ENCODE assay signal across 11 cellular contexts in genomic region chr9:134403292-134403681, GRCh38.
DNase-seq lines count a peak whose midpoint lies in the region; ATAC-seq and TF ChIP-seq lines count a peak whose summit lies in the region.
"Had no signal": no experiment of that assay in that cellular context is flagged by ENCODE, and none has a peak within 500 bp of the region (broad histone marks: within the 10 kb centered on the region; RNA-seq: fewer than 3 reads in every experiment).

No MANE protein-coding gene starts in this region.

- POLR2A ChIA-PET in naive thymus-derived CD8-positive, alpha-beta T cell (lab: Charles Lee), result no interaction called here

- no peak overlapping the region for H3K4me3 Mint-ChIP-seq in activated naive CD4-positive, alpha-beta T cell treated with anti-CD3 and anti-CD28 coated beads, Interleukin-2, amount 10 ng/mL, durations not matched to agents 7 days and 5 days
- peak overlapping the region in 6 of 10 donors; percentile 43 to 78 (median 70) for H3K4me3 Mint-ChIP-seq in naive thymus-derived CD8-positive, alpha-beta T cell

- H3K27me3 Mint-ChIP-seq in activated naive CD4-positive, alpha-beta T cell treated with anti-CD3 and anti-CD28 coated beads, Interleukin-2, amount 10 ng/mL, durations not matched to agents 7 days and 5 days, result peaks cover 75% of the 10 kb centered on the region
- H3K27me3 Mint-ChIP-seq in naive thymus-derived CD8-positive, alpha-beta T cell, result no peaks in the 10 kb centered on the region
- H3K27me3 Mint-ChIP-seq: activated CD4-positive, alpha-beta memory T cell treated with anti-CD3 and anti-CD28 coated beads for 36 hours had no signal

- ATAC-seq in activated naive CD4-positive, alpha-beta T cell treated with anti-CD3 and anti-CD28 coated beads, Interleukin-2, amount 50 U/mL, for 72 hours, result no peak
- no peak for ATAC-seq in naive thymus-derived CD8-positive, alpha-beta T cell
- no peak for ATAC-seq in upper lobe of left lung (ENCODE audit: low FRiP score in 2 of 2)

- H3K27me3 ChIP-seq in dorsolateral prefrontal cortex, result no peaks in the 10 kb centered on the region
- no peaks in the 10 kb centered on the region for H3K27me3 ChIP-seq in upper lobe of left lung

- H3K9me3 ChIP-seq in upper lobe of left lung, result no peaks in the 10 kb centered on the region

- no peak for DNase-seq in activated naive CD4-positive, alpha-beta T cell treated with anti-CD3 and anti-CD28 coated beads, Interleukin-2, amount 10 ng/mL, durations not matched to agents 7 days and 5 days
- no peak for DNase-seq in activated naive CD4-positive, alpha-beta T cell treated with anti-CD3 and anti-CD28 coated beads, Interleukin-2, amount 50 U/mL, for 72 hours (ENCODE audit: low spot score in 2 of 2)
- DNase-seq in dorsolateral prefrontal cortex (peak in 1 of 10 donors; percentile 63), upper lobe of left lung (no peak), NCI-H146 (lab: John Stamatoyannopoulos, UW) (no peak), SW 1271 (lab: John Stamatoyannopoulos, UW) (no peak)
- DNase-seq in naive thymus-derived CD8-positive, alpha-beta T cell, result no peak
- DNase-seq in stimulated activated CD4-positive, alpha-beta T cell treated with anti-CD3 and anti-CD28 coated beads, Interleukin-2, amount 100 ng/mL, for 24 hours, result no peak
- DNase-seq: ACHN, NCI-H1436 had no signal

- H3K9me3 Mint-ChIP-seq in activated naive CD4-positive, alpha-beta T cell treated with anti-CD3 and anti-CD28 coated beads, Interleukin-2, amount 10 ng/mL, durations not matched to agents 7 days and 5 days, result peaks cover 8% of the 10 kb centered on the region
- H3K9me3 Mint-ChIP-seq in activated naive CD4-positive, alpha-beta T cell treated with anti-CD3 and anti-CD28 coated beads, Interleukin-2, amount 50 U/mL, for 72 hours, result peaks cover 0 to 4% of the 10 kb centered on the region in 2 donors
- peaks cover 0 to 3% (median 0%) of the 10 kb centered on the region in 9 donors for H3K9me3 Mint-ChIP-seq in naive thymus-derived CD8-positive, alpha-beta T cell

- no peak for TF ChIP-seq EP300 in upper lobe of left lung (IDR thresholded peaks at IDR 0.05)

- H3K27ac ChIP-seq in dorsolateral prefrontal cortex (peak overlapping the region in 50 of 59 donors; percentile 4 to 98 (median 86)), upper lobe of left lung (peak overlapping the region; percentile 77 to 86 (median 80))

- H3K36me3 ChIP-seq in upper lobe of left lung, result peaks cover 0 to 7% (median 3%) of the 10 kb centered on the region in 4 donors

- peaks cover 43% of the 10 kb centered on the region for H3K4me1 Mint-ChIP-seq in activated naive CD4-positive, alpha-beta T cell treated with anti-CD3 and anti-CD28 coated beads, Interleukin-2, amount 10 ng/mL, durations not matched to agents 7 days and 5 days
- peaks cover 21 to 46% (median 42%) of the 10 kb centered on the region in 4 donors for H3K4me1 Mint-ChIP-seq in naive thymus-derived CD8-positive, alpha-beta T cell

- H3K4me1 ChIP-seq in upper lobe of left lung, result peaks cover 65 to 74% (median 69%) of the 10 kb centered on the region in 4 donors

- no peak for TF ChIP-seq CTCF in dorsolateral prefrontal cortex (IDR thresholded peaks at IDR 0.05 in 54 of 56, conservative IDR thresholded peaks at IDR 0.05 in 2 of 56; ENCODE audit: low read depth in 1 of 56, partially characterized antibody in 56 of 56)
- TF ChIP-seq CTCF in upper lobe of left lung (IDR thresholded peaks at IDR 0.05), result no peak

- CTCF ChIA-PET in activated naive CD4-positive, alpha-beta T cell treated with anti-CD3 and anti-CD28 coated beads, Interleukin-2, amount 10 ng/mL, durations not matched to agents 7 days and 5 days (lab: Charles Lee), result no interaction called here

- H3K36me3 Mint-ChIP-seq in activated naive CD4-positive, alpha-beta T cell treated with anti-CD3 and anti-CD28 coated beads, Interleukin-2, amount 10 ng/mL, durations not matched to agents 7 days and 5 days, result peaks cover 2% of the 10 kb centered on the region
- H3K36me3 Mint-ChIP-seq in activated naive CD4-positive, alpha-beta T cell treated with anti-CD3 and anti-CD28 coated beads, Interleukin-2, amount 50 U/mL, for 72 hours, result peaks cover 8 to 11% of the 10 kb centered on the region in 2 donors
- no peaks in the 10 kb centered on the region for H3K36me3 Mint-ChIP-seq in naive thymus-derived CD8-positive, alpha-beta T cell

- H3K4me3 ChIP-seq in dorsolateral prefrontal cortex, result no peak overlapping the region
- H3K4me3 ChIP-seq in upper lobe of left lung, result no peak overlapping the region

- no peak for TF ChIP-seq POLR2A in upper lobe of left lung (IDR thresholded peaks at IDR 0.05)

- intact Hi-C loops in dorsolateral prefrontal cortex (cut with DNase I), result no loop called here

- H3K27ac Mint-ChIP-seq in activated naive CD4-positive, alpha-beta T cell treated with anti-CD3 and anti-CD28 coated beads, Interleukin-2, amount 10 ng/mL, durations not matched to agents 7 days and 5 days, result peak overlapping the region; percentile 53
- H3K27ac Mint-ChIP-seq in activated naive CD4-positive, alpha-beta T cell treated with anti-CD3 and anti-CD28 coated beads, Interleukin-2, amount 50 U/mL, for 72 hours, result no peak overlapping the region
- H3K27ac Mint-ChIP-seq in naive thymus-derived CD8-positive, alpha-beta T cell, result peak overlapping the region in 5 of 10 donors; percentile 45 to 85 (median 72)

- WGBS in upper lobe of left lung, 2 donors, result 60 to 68% methylated on average over 6 to 11 of the region's 11 CpGs
